In the genomic region with DNA sequence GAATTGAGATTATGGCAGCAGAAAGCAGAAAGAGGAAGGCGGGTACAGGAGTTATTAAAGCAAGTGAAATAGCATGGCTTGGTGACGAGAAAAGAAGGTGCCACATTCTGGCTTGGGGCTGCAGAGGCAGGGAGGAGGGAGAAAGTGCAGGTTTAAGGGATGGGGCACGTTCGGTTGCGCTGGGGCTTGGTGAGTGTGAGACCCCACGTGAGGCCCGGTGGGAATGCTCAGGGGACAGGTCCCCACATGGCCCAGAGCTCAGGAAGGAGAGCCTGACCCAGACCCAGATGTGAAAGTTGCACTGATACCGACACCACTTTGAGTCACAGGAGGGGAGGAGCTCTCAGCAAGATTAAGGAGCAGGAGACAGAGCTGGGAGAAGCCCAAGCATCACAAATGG, we compare ENCODE assay signal across 8 cellular contexts.
"Had no signal": no experiment of that assay in that cellular context is flagged by ENCODE, and none has a peak within 500 bp of the region (broad histone marks: within the 10 kb centered on the region; RNA-seq: fewer than 3 reads in every experiment).

No MANE protein-coding gene starts in this region.

- H3K4me1 ChIP-seq: HAP-1 had no signal

- H3K4me3 Mint-ChIP-seq: GM23338, H9, HFFc6 had no signal

- H3K4me3 ChIP-seq: GM23248, GM23338, HAP-1 had no signal

- H3K36me3 ChIP-seq: HAP-1 had no signal

- DNase-seq: GM23248, GOT3, H7, H9, HCEC 1CT, HFFc6 had no signal

- H3K9me3 Mint-ChIP-seq: H9 had no signal

- H3K27ac ChIP-seq: GM23248 had no signal

- H3K4me1 Mint-ChIP-seq: GM23338 had no signal

- H3K27ac Mint-ChIP-seq: GM23338, H9, HFFc6 had no signal

- H3K9me3 ChIP-seq: HAP-1 had no signal
